Comparison of ENCODE assay signal across 9 cellular contexts in genomic region chr16:12573730-12574383, GRCh38.
DNase-seq lines count a peak whose midpoint lies in the region; ATAC-seq, FAIRE-seq and TF ChIP-seq lines count a peak whose summit lies in the region.
"Had no signal": no experiment of that assay in that cellular context is flagged by ENCODE, and none has a peak within 500 bp of the region (broad histone marks: within the 10 kb centered on the region; RNA-seq: fewer than 3 reads in every experiment).

No MANE protein-coding gene starts in this region.

- no peaks in the 10 kb centered on the region for H3K9me2 ChIP-seq in hepatocyte (replicated peaks; ENCODE audit: insufficient read depth)

- H3K27me3 Mint-ChIP-seq in activated naive CD4-positive, alpha-beta T cell treated with anti-CD3 and anti-CD28 coated beads, Interleukin-2, amount 50 U/mL, for 24 hours, result no peaks in the 10 kb centered on the region

- no peak for FAIRE-seq in GM12891 (lab: Jason Lieb, UNC)

- H3K79me2 ChIP-seq in hepatocyte, result no peaks in the 10 kb centered on the region

- H3K4me3 Mint-ChIP-seq in activated naive CD4-positive, alpha-beta T cell treated with anti-CD3 and anti-CD28 coated beads, Interleukin-2, amount 50 U/mL, for 24 hours, result no peak overlapping the region

- DNase-seq in CD1c-positive myeloid dendritic cell (ENCODE audit: extremely low spot score) (peak; percentile 15), HT1080 (ENCODE audit: low read depth) (peak; percentile 60), SKM-1 (lab: John Stamatoyannopoulos, UW; ENCODE audit: unreplicated experiment) (peak; percentile 21), hepatocyte (ENCODE audit: low spot score) (peak; percentile 84), GM12891 (ENCODE audit: insufficient read length, low spot score) (no peak)
- peak; percentile 74 for DNase-seq in stimulated activated CD4-positive, alpha-beta T cell treated with anti-CD3 and anti-CD28 coated beads, Interleukin-12 subunit alpha, Interleukin-12 subunit beta, amount 100 ng/mL, for 4 hours

- no peak overlapping the region for H2AFZ ChIP-seq in hepatocyte

- H3K9me3 ChIP-seq in hepatocyte (ENCODE audit: low read depth), result no peaks in the 10 kb centered on the region

- H3K36me3 Mint-ChIP-seq in activated naive CD4-positive, alpha-beta T cell treated with anti-CD3 and anti-CD28 coated beads, Interleukin-2, amount 50 U/mL, for 24 hours, result peaks cover 4% of the 10 kb centered on the region

- peak overlapping the region; percentile 15 for H3K27ac ChIP-seq in hepatocyte
- H3K27ac ChIP-seq: skin epidermis had no signal

- H3K27ac Mint-ChIP-seq in activated naive CD4-positive, alpha-beta T cell treated with anti-CD3 and anti-CD28 coated beads, Interleukin-2, amount 50 U/mL, for 24 hours, result peak overlapping the region; percentile 46

- WGBS in hepatocyte (ENCODE audit: low lambda C conversion rate, missing lambda C conversion rate), result 45% methylated on average over 12 of the region's 12 CpGs

- no peak for ATAC-seq in GM18505 (IDR thresholded peaks at IDR 0.05; ENCODE audit: unreplicated experiment)

- TF ChIP-seq CTCF in hepatocyte (IDR thresholded peaks at IDR 0.05; ENCODE audit: poor library complexity), result peak; percentile 58

- H3K27me3 ChIP-seq in hepatocyte, result no peaks in the 10 kb centered on the region

- no peaks in the 10 kb centered on the region for H3K4me1 ChIP-seq in hepatocyte (ENCODE audit: insufficient read depth)

- H3K36me3 ChIP-seq in hepatocyte (replicated peaks; ENCODE audit: insufficient read depth, low read depth), result no peaks in the 10 kb centered on the region

- no peak overlapping the region for H3K4me3 ChIP-seq in hepatocyte
- H3K4me3 ChIP-seq: skin epidermis had no signal

- no peaks in the 10 kb centered on the region for H3K4me1 Mint-ChIP-seq in activated naive CD4-positive, alpha-beta T cell treated with anti-CD3 and anti-CD28 coated beads, Interleukin-2, amount 50 U/mL, for 24 hours

- no peak overlapping the region for H3K4me2 ChIP-seq in hepatocyte

- no peaks in the 10 kb centered on the region for H4K20me1 ChIP-seq in hepatocyte (ENCODE audit: insufficient read depth, poor library complexity, severe bottlenecking)

- H3K9me3 Mint-ChIP-seq in activated naive CD4-positive, alpha-beta T cell treated with anti-CD3 and anti-CD28 coated beads, Interleukin-2, amount 50 U/mL, for 24 hours, result no peaks in the 10 kb centered on the region

- TF ChIP-seq POLR2A in GM18505 (IDR thresholded peaks at IDR 0.05; ENCODE audit: borderline replicate concordance, extremely low read depth, insufficient read depth, insufficient read length), result no peak
- no peak for TF ChIP-seq POLR2A in GM12891 (IDR thresholded peaks at IDR 0.05; ENCODE audit: low read depth, low read length)

TF ChIP-seq in GM12891, 5 proteins besides CTCF, POLR2A, EP300 and RAD21:
- no peak for TF ChIP-seq TAF1 (IDR thresholded peaks at IDR 0.05; ENCODE audit: low read depth, low read length)
- TF ChIP-seq POU2F2 (IDR thresholded peaks at IDR 0.05; ENCODE audit: low read depth, low read length), result no peak
- no peak; the same call in 1 of the 2 replicates for TF ChIP-seq POLR2AphosphoS5 (IDR thresholded peaks at IDR 0.05; ENCODE audit: low read depth, low read length)
- TF ChIP-seq PAX5 (IDR thresholded peaks at IDR 0.05; ENCODE audit: insufficient read depth, low read length, severe bottlenecking), result no peak
- TF ChIP-seq SPI1 (IDR thresholded peaks at IDR 0.05; ENCODE audit: low read depth, low read length), result no peak
